ENCODE assay signal across 14 cellular contexts in genomic region chrX:24310916-24311315, GRCh38. TPM values are rescaled to one million over a fixed set of nuclear protein-coding genes. Genes with fewer than 3 reads are reported as not detected.
DNase-seq lines count a peak whose midpoint lies in the region; ATAC-seq and TF ChIP-seq lines count a peak whose summit lies in the region.
"Not testable (repeated sequence)": the region's sequence is repeated elsewhere in the genome, so short reads cannot be mapped to it uniquely, and the experiment has no call there.
"Had no signal": no experiment of that assay in that cellular context is flagged by ENCODE, and none has a peak within 500 bp of the region (broad histone marks: within the 10 kb centered on the region; RNA-seq: fewer than 3 reads in every experiment).

No MANE protein-coding gene starts in this region.

- not testable (repeated sequence) for H3K36me3 Mint-ChIP-seq in endodermal cell (ENCODE audit: low read depth); nephron (ENCODE audit: low read depth)

- WGBS in endodermal cell (ENCODE audit: insufficient coverage in 1 of 2, insufficient read length in 1 of 2), 2 experiments = 74% methylated on average over 3 of the region's 3 CpGs; no CpG with 5 or more reads in 1 of the 2 experiments
- 76 to 99% methylated on average over 3 of the region's 3 CpGs for WGBS in aorta, 2 donors

- DNase-seq in ELF-1 (ENCODE audit: low read depth, low spot score) (peak; percentile 85), NCI-H2227 (lab: John Stamatoyannopoulos, UW; ENCODE audit: unreplicated experiment) (peak; percentile 9), endodermal cell (peak; percentile 84), iPS-NIHi11 (ENCODE audit: low spot score) (peak; percentile 11)
- DNase-seq in aorta = not testable (repeated sequence)

- H3K4me1 Mint-ChIP-seq in endodermal cell (peaks cover 16% of the 10 kb centered on the region), nephron (peaks cover 28% of the 10 kb centered on the region)

- not testable (repeated sequence) for H3K36me3 ChIP-seq in HUES6 (ENCODE audit: control insufficient read depth, insufficient read depth, low read length); endodermal cell (ENCODE audit: control insufficient read depth, insufficient read depth, low read length); aorta (ENCODE audit: control insufficient read depth in 1 of 2, insufficient read depth in 2 of 2, low read length in 1 of 2)

- not testable (repeated sequence) for H3K27me3 ChIP-seq in HUES6 (ENCODE audit: control insufficient read depth, insufficient read depth, low read length); endodermal cell (ENCODE audit: control insufficient read depth, insufficient read depth, low read length, poor library complexity, severe bottlenecking); aorta (ENCODE audit: control insufficient read depth in 1 of 2, insufficient read depth in 2 of 2, low read length in 1 of 2)

- ATAC-seq in SK-N-SH treated with all-trans-retinoic acid at 6 μM for 48 hours (peak; percentile 19; the same call in 1 of the 3 replicates), aorta (ENCODE audit: low FRiP score) (peak; percentile 7)

- not testable (repeated sequence) for TF ChIP-seq CTCF in endodermal cell (conservative IDR thresholded peaks at IDR 0.05); nephron (IDR thresholded peaks at IDR 0.05; ENCODE audit: unreplicated experiment in 3 of 3)

- peak overlapping the region; percentile 19 for H3K9ac ChIP-seq in HUES6 (ENCODE audit: low read length)
- not testable (repeated sequence) for H3K9ac ChIP-seq in endodermal cell (ENCODE audit: extremely low read depth, low read length, poor library complexity, severe bottlenecking)

- peaks cover 16% of the 10 kb centered on the region for H3K4me1 ChIP-seq in HUES6 (ENCODE audit: control insufficient read depth, insufficient read depth, low read length)
- H3K4me1 ChIP-seq in endodermal cell (ENCODE audit: control insufficient read depth, insufficient read depth, low read length); aorta (ENCODE audit: control insufficient read depth in 1 of 2, insufficient read depth in 2 of 2, low read length in 2 of 2): not testable (repeated sequence)

- intact Hi-C loops in aorta (cut with DNase I) = not testable (repeated sequence)

- not testable (repeated sequence) for H3K27me3 Mint-ChIP-seq in endodermal cell (ENCODE audit: insufficient read depth); nephron (ENCODE audit: low read depth)

- not testable (repeated sequence) for H3K4me3 Mint-ChIP-seq in endodermal cell, nephron

- H3K9me3 ChIP-seq in HUES6 (ENCODE audit: control insufficient read depth, insufficient read depth, low read depth, low read length); endodermal cell (ENCODE audit: control insufficient read depth, low read length); aorta (ENCODE audit: control insufficient read depth, low read length): not testable (repeated sequence)

- H3K4me3 ChIP-seq in HUES6 (ENCODE audit: low read depth, low read length); endodermal cell (ENCODE audit: low read length); aorta (ENCODE audit: low read length in 2 of 2): not testable (repeated sequence)

- not testable (repeated sequence) for H3K27ac ChIP-seq in HUES6 (ENCODE audit: low read depth, low read length); endodermal cell (ENCODE audit: low read depth, low read length); aorta (ENCODE audit: low read depth in 1 of 2, low read length in 2 of 2)

- H3K27ac Mint-ChIP-seq in endodermal cell = peak overlapping the region; percentile 44
- peak overlapping the region; percentile 66 to 84 (median 77) for H3K27ac Mint-ChIP-seq in nephron

- H3K9me3 Mint-ChIP-seq in endodermal cell, nephron: not testable (repeated sequence)

RNA-seq across cellular contexts. Expression of gene SUPT20HL2, which starts 3.0 kb away (rescaled TPM):
- not detected for total RNA-seq in endodermal cell
- not detected for polyA plus RNA-seq in endodermal cell (2013, experiment 1 of 2)
- polyA plus RNA-seq in endodermal cell (2013, experiment 2 of 2) = not detected
- not detected for total RNA-seq in aorta
- not detected for polyA plus RNA-seq in aorta
- total RNA-seq: A172; Calu3; CD4-positive, CD25-positive, alpha-beta regulatory T cell; GM23248; HFFc6; HT1080 had no signal
- polyA plus RNA-seq: CD4-positive, CD25-positive, alpha-beta regulatory T cell; GM23248 had no signal

RNA-seq across cellular contexts. Expression of gene SUPT20HL1, which starts 49.5 kb away (rescaled TPM):
- total RNA-seq in endodermal cell = under 1 TPM in 1 of 2 donors, not detected in 1; 0.09 TPM
- not detected for polyA plus RNA-seq in endodermal cell (2013, experiment 1 of 2)
- polyA plus RNA-seq in endodermal cell (2013, experiment 2 of 2) = not detected
- total RNA-seq in aorta = under 1 TPM in 1 of 2 donors, not detected in 1; 0.15 TPM
- not detected for polyA plus RNA-seq in aorta
- total RNA-seq: A172; Calu3; CD4-positive, CD25-positive, alpha-beta regulatory T cell; GM23248; HFFc6; HT1080 had no signal
- polyA plus RNA-seq: CD4-positive, CD25-positive, alpha-beta regulatory T cell; GM23248 had no signal
